In the genomic region with DNA sequence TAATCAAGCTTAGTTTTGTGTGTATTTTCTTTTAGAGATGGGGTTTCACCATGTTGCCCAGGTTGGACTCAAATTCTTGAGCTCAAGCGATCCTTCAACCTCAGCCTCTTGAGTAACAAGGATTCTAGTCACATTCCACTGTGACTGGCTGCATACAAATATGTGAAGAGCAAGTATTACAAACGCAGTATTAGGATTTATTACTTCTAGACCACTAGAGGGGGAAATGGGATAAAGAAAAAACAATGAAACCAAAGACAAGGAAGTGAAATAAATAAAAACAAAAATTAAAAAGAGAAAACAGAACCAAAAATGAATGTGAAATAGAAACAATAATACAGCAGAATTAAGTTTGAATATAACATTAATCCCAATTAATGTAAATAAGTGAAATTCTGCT, we compare ENCODE assay signal across 16 cellular contexts.
DNase-seq lines count a peak whose midpoint lies in the region; ATAC-seq and TF ChIP-seq lines count a peak whose summit lies in the region.
"Had no signal": no experiment of that assay in that cellular context is flagged by ENCODE, and none has a peak within 500 bp of the region (broad histone marks: within the 10 kb centered on the region; RNA-seq: fewer than 3 reads in every experiment).

No MANE protein-coding gene starts in this region.

- no peak for ATAC-seq in GM19324 (IDR thresholded peaks at IDR 0.05; ENCODE audit: low FRiP score, unreplicated experiment)
- ATAC-seq: activated CD8-positive, alpha-beta T cell treated with anti-CD3 and anti-CD28 coated beads for 36 hours; left ventricle myocardium superior had no signal

- TF ChIP-seq CTCF in C4-2B (conservative IDR thresholded peaks at IDR 0.05) (peak; percentile 63), fibroblast of villous mesenchyme (IDR thresholded peaks at IDR 0.05; ENCODE audit: insufficient read depth, low read depth, low read length) (peak; percentile 7)

- H3K4me3 ChIP-seq in fibroblast of villous mesenchyme (ENCODE audit: low read depth, low read length) = no peak overlapping the region
- H3K4me3 ChIP-seq: smooth muscle cell, thoracic aorta had no signal

- DNase-seq in HS-27A (ENCODE audit: low read depth) (peak; percentile 12), RPMI7951 (ENCODE audit: low read depth) (peak; percentile 33), fibroblast of villous mesenchyme (ENCODE audit: low read depth) (peak; percentile 11), putamen (ENCODE audit: low spot score) (no peak)
- DNase-seq in activated CD4-positive, alpha-beta T cell treated with anti-CD3 and anti-CD28 coated beads, Interleukin-2, amount 50 U/mL, for 1 hour = no peak
- no peak for DNase-seq in stimulated activated naive CD4-positive, alpha-beta T cell treated with Interleukin-2 at 50 U/mL for 16 hours (lab: John Stamatoyannopoulos, UW)
- DNase-seq: activated CD8-positive, alpha-beta T cell treated with anti-CD3 and anti-CD28 coated beads for 36 hours; activated gamma-delta T cell; COR-L47; left ventricle myocardium superior; NCI-H1105; NCI-H526 treated with DMSO at 0.1 percent for 48 hours had no signal

- H3K27ac ChIP-seq in C4-2B = no peak overlapping the region
- H3K27ac ChIP-seq: thoracic aorta had no signal

Comparison
In these comparisons a context has a peak if more than half of its experiments do, and no peak if none do; other contexts are left out.
1. DNase-seq: peak in HS-27A (single experiment), RPMI7951 (single experiment) and fibroblast of villous mesenchyme (single experiment); none in activated CD4-positive, alpha-beta T cell treated with anti-CD3 and anti-CD28 coated beads, Interleukin-2, amount 50 U/mL, for 1 hour (single experiment), stimulated activated naive CD4-positive, alpha-beta T cell treated with Interleukin-2 at 50 U/mL for 16 hours (single experiment) and putamen (single experiment).